Comparison of ENCODE assay signal across 30 cellular contexts in the genomic region with DNA sequence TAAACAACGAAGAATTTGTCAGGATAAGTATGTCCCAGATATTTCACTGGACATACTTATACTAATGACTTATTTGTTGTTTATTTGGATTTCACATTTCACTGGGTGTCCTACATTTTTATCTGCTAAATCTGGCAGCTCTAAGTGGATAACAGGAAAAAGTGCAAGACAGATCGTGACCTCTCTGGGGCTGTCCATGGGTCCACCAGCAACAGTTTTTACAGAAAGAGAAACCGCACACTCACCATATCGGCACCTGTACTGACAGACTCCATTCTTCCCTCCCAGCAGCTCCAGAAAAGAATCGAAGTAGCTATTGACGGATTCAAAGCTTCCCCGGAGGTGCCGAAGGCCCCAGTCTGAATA. TPM values are rescaled to one million over a fixed set of nuclear protein-coding genes. Genes with fewer than 3 reads are reported as not detected.
DNase-seq lines count a peak whose midpoint lies in the region; ATAC-seq and TF ChIP-seq lines count a peak whose summit lies in the region.
"Had no signal": no experiment of that assay in that cellular context is flagged by ENCODE, and none has a peak within 500 bp of the region (broad histone marks: within the 10 kb centered on the region; RNA-seq: fewer than 3 reads in every experiment).

No MANE protein-coding gene starts in this region.

- H3K9me3 ChIP-seq in left ventricle myocardium inferior (replicated peaks) (no peaks in the 10 kb centered on the region), hepatocyte (ENCODE audit: low read depth) (no peaks in the 10 kb centered on the region), neural progenitor cell (ENCODE audit: low read depth) (no peaks in the 10 kb centered on the region), BE2C (no peaks in the 10 kb centered on the region)
- H3K9me3 ChIP-seq: adrenal gland, esophagus muscularis mucosa, heart left ventricle, mucosa of descending colon, SJCRH30 had no signal

- no peak for ATAC-seq in Right ventricle myocardium inferior
- no peak for ATAC-seq in GM19328 (IDR thresholded peaks at IDR 0.05; ENCODE audit: unreplicated experiment)
- no peak for ATAC-seq in stimulated activated naive B cell treated with anti-CD40 and anti-IgM and Interleukin-4, amounts not matched to agents 10 μg/mL and 1 μg/mL and 100 μg/mL, for 72 hours (replicated peaks)
- ATAC-seq: activated CD4-positive, alpha-beta T cell treated with anti-CD3 and anti-CD28 coated beads for 36 hours; activated CD8-positive, alpha-beta T cell treated with anti-CD3 and anti-CD28 coated beads for 36 hours; stimulated activated memory B cell treated with anti-CD40 and anti-IgM and Interleukin-4, amounts not matched to agents 10 μg/mL and 1 μg/mL and 100 μg/mL, for 72 hours had no signal

- H3K36me3 ChIP-seq in left ventricle myocardium inferior: no peaks in the 10 kb centered on the region
- H3K36me3 ChIP-seq in hepatocyte (replicated peaks; ENCODE audit: insufficient read depth, low read depth): no peaks in the 10 kb centered on the region
- H3K36me3 ChIP-seq in neural progenitor cell: no peaks in the 10 kb centered on the region
- H3K36me3 ChIP-seq in BE2C: no peaks in the 10 kb centered on the region
- H3K36me3 ChIP-seq: adrenal gland, esophagus muscularis mucosa, heart left ventricle, SJCRH30 had no signal

- no peak overlapping the region for H3K27ac Mint-ChIP-seq in neural progenitor cell
- no peak overlapping the region for H3K27ac Mint-ChIP-seq in stimulated activated naive B cell treated with anti-CD40 and anti-IgM and Interleukin-4, amounts not matched to agents 10 μg/mL and 1 μg/mL and 100 μg/mL, for 72 hours
- H3K27ac Mint-ChIP-seq: activated CD4-positive, alpha-beta T cell treated with anti-CD3 and anti-CD28 coated beads for 36 hours; activated CD8-positive, alpha-beta T cell treated with anti-CD3 and anti-CD28 coated beads for 36 hours; activated naive CD4-positive, alpha-beta T cell treated with anti-CD3 and anti-CD28 coated beads for 36 hours; activated T-helper 1 cell treated with anti-CD3 and anti-CD28 coated beads, Interleukin-12 subunit alpha, Interleukin-12 subunit beta, Interleukin-2, Interleukin-4 antibody, amounts not matched to agents 30 ng/mL and 10 ng/mL and 1 ng/mL, durations not matched to agents 14 hours and 24 hours and 36 hours; CD4-positive, CD25-positive, alpha-beta regulatory T cell; stimulated activated memory B cell treated with anti-CD40 and anti-IgM and Interleukin-4, amounts not matched to agents 10 μg/mL and 1 μg/mL and 100 μg/mL, for 72 hours had no signal

- no peaks in the 10 kb centered on the region for H3K36me3 Mint-ChIP-seq in neural progenitor cell
- no peaks in the 10 kb centered on the region for H3K36me3 Mint-ChIP-seq in stimulated activated naive B cell treated with anti-CD40 and anti-IgM and Interleukin-4, amounts not matched to agents 10 μg/mL and 1 μg/mL and 100 μg/mL, for 72 hours
- H3K36me3 Mint-ChIP-seq: CD4-positive, CD25-positive, alpha-beta regulatory T cell; stimulated activated memory B cell treated with anti-CD40 and anti-IgM and Interleukin-4, amounts not matched to agents 10 μg/mL and 1 μg/mL and 100 μg/mL, for 72 hours had no signal

- no peak for TF ChIP-seq CTCF in left ventricle myocardium inferior (IDR thresholded peaks at IDR 0.05; ENCODE audit: borderline replicate concordance)
- TF ChIP-seq CTCF in hepatocyte (IDR thresholded peaks at IDR 0.05; ENCODE audit: poor library complexity): no peak
- no peak for TF ChIP-seq CTCF in neural progenitor cell (IDR thresholded peaks at IDR 0.05)
- TF ChIP-seq CTCF in BE2C (IDR thresholded peaks at IDR 0.05; ENCODE audit: low read depth, low read length): no peak

- peaks cover 38% of the 10 kb centered on the region for H3K4me1 ChIP-seq in left ventricle myocardium inferior
- H3K4me1 ChIP-seq in hepatocyte (ENCODE audit: insufficient read depth): no peaks in the 10 kb centered on the region
- peaks cover 38% of the 10 kb centered on the region for H3K4me1 ChIP-seq in neural progenitor cell
- peaks cover 8% of the 10 kb centered on the region for H3K4me1 ChIP-seq in BE2C
- H3K4me1 ChIP-seq: adrenal gland had no signal

- no peaks in the 10 kb centered on the region for H3K9me3 Mint-ChIP-seq in neural progenitor cell
- H3K9me3 Mint-ChIP-seq in stimulated activated naive B cell treated with anti-CD40 and anti-IgM and Interleukin-4, amounts not matched to agents 10 μg/mL and 1 μg/mL and 100 μg/mL, for 72 hours: no peaks in the 10 kb centered on the region
- H3K9me3 Mint-ChIP-seq: activated CD8-positive, alpha-beta T cell treated with anti-CD3 and anti-CD28 coated beads for 36 hours; activated naive CD4-positive, alpha-beta T cell treated with anti-CD3 and anti-CD28 coated beads for 36 hours; activated T-helper 1 cell treated with anti-CD3 and anti-CD28 coated beads, Interleukin-12 subunit alpha, Interleukin-12 subunit beta, Interleukin-2, Interleukin-4 antibody, amounts not matched to agents 30 ng/mL and 10 ng/mL and 1 ng/mL, durations not matched to agents 14 hours and 24 hours and 36 hours; CD4-positive, CD25-positive, alpha-beta regulatory T cell; stimulated activated memory B cell treated with anti-CD40 and anti-IgM and Interleukin-4, amounts not matched to agents 10 μg/mL and 1 μg/mL and 100 μg/mL, for 72 hours had no signal

- H3K4me3 ChIP-seq in left ventricle myocardium inferior (no peak overlapping the region), hepatocyte (peak overlapping the region; percentile 1), neural progenitor cell (peak overlapping the region; percentile 21), BE2C (ENCODE audit: low read depth, low read length) (no peak overlapping the region)
- H3K4me3 ChIP-seq: adrenal gland, esophagus muscularis mucosa, heart left ventricle, mucosa of descending colon, SJCRH30 had no signal

- H3F3A ChIP-seq in neural progenitor cell (ENCODE audit: low read depth): peaks cover 28% of the 10 kb centered on the region

- H3K27ac ChIP-seq in left ventricle myocardium inferior (replicated peaks) (peak overlapping the region; percentile 57), hepatocyte (peak overlapping the region; percentile 93), neural progenitor cell (peak overlapping the region; percentile 70)
- H3K27ac ChIP-seq: adrenal gland, esophagus muscularis mucosa, SJCRH30 had no signal

- H4K20me1 ChIP-seq in hepatocyte (ENCODE audit: insufficient read depth, poor library complexity, severe bottlenecking) (no peaks in the 10 kb centered on the region), neural progenitor cell (ENCODE audit: low read depth) (no peaks in the 10 kb centered on the region)

- H3K79me2 ChIP-seq in hepatocyte (peaks cover 29% of the 10 kb centered on the region), neural progenitor cell (ENCODE audit: low read depth) (no peaks in the 10 kb centered on the region)

- WGBS in hepatocyte (ENCODE audit: low lambda C conversion rate, missing lambda C conversion rate): 51% methylated on average over 8 of the region's 8 CpGs

- H3K9ac ChIP-seq in neural progenitor cell: no peak overlapping the region

- no peak overlapping the region for H3K4me3 Mint-ChIP-seq in neural progenitor cell
- H3K4me3 Mint-ChIP-seq in stimulated activated naive B cell treated with anti-CD40 and anti-IgM and Interleukin-4, amounts not matched to agents 10 μg/mL and 1 μg/mL and 100 μg/mL, for 72 hours: no peak overlapping the region
- H3K4me3 Mint-ChIP-seq: activated CD4-positive, alpha-beta T cell treated with anti-CD3 and anti-CD28 coated beads for 36 hours; activated CD8-positive, alpha-beta T cell treated with anti-CD3 and anti-CD28 coated beads for 36 hours; activated naive CD4-positive, alpha-beta T cell treated with anti-CD3 and anti-CD28 coated beads for 36 hours; activated T-helper 1 cell treated with anti-CD3 and anti-CD28 coated beads, Interleukin-12 subunit alpha, Interleukin-12 subunit beta, Interleukin-2, Interleukin-4 antibody, amounts not matched to agents 30 ng/mL and 10 ng/mL and 1 ng/mL, durations not matched to agents 14 hours and 24 hours and 36 hours; CD4-positive, CD25-positive, alpha-beta regulatory T cell; stimulated activated memory B cell treated with anti-CD40 and anti-IgM and Interleukin-4, amounts not matched to agents 10 μg/mL and 1 μg/mL and 100 μg/mL, for 72 hours had no signal

- H3K27me3 Mint-ChIP-seq in neural progenitor cell (ENCODE audit: insufficient read depth, low read depth): peaks cover 7% of the 10 kb centered on the region
- H3K27me3 Mint-ChIP-seq in stimulated activated naive B cell treated with anti-CD40 and anti-IgM and Interleukin-4, amounts not matched to agents 10 μg/mL and 1 μg/mL and 100 μg/mL, for 72 hours: peaks cover 9 to 10% of the 10 kb centered on the region in 2 donors
- H3K27me3 Mint-ChIP-seq: activated CD4-positive, alpha-beta T cell treated with anti-CD3 and anti-CD28 coated beads for 36 hours had no signal

- intact Hi-C loops in left ventricle myocardium inferior (cut with micrococcal nuclease) (no loop called here), Right ventricle myocardium inferior (cut with DNase I) (no loop called here), head of caudate nucleus (cut with DNase I) (no loop called here)

- H3K9me2 ChIP-seq in hepatocyte (replicated peaks; ENCODE audit: insufficient read depth): no peaks in the 10 kb centered on the region

- H3K4me2 ChIP-seq in hepatocyte: peak overlapping the region; percentile 73
- peak overlapping the region; percentile 67 for H3K4me2 ChIP-seq in neural progenitor cell

- no peak overlapping the region for H2AFZ ChIP-seq in hepatocyte
- H2AFZ ChIP-seq in neural progenitor cell (replicated peaks): peak overlapping the region; percentile 71

- DNase-seq in left ventricle myocardium inferior: no peak
- DNase-seq in Right ventricle myocardium inferior (ENCODE audit: missing footprints): no peak
- DNase-seq in hepatocyte (ENCODE audit: low spot score): no peak
- DNase-seq in neural progenitor cell (ENCODE audit: low spot score): no peak
- no peak for DNase-seq in head of caudate nucleus
- DNase-seq in BE2C: no peak
- no peak for DNase-seq in stimulated activated naive B cell treated with anti-CD40 and anti-IgM and Interleukin-4, amounts not matched to agents 10 μg/mL and 1 μg/mL and 100 μg/mL, for 72 hours
- DNase-seq: activated CD4-positive, alpha-beta T cell treated with anti-CD3 and anti-CD28 coated beads for 36 hours; activated CD8-positive, alpha-beta memory T cell treated with anti-CD3 and anti-CD28 coated beads, Interleukin-2, amount 50 U/mL, for 48 hours; activated CD8-positive, alpha-beta T cell treated with anti-CD3 and anti-CD28 coated beads for 36 hours; activated naive CD4-positive, alpha-beta T cell treated with anti-CD3 and anti-CD28 coated beads for 36 hours; adrenal gland; CD4-positive, CD25-positive, alpha-beta regulatory T cell; Karpas-422; NCI-H748 treated with DMSO at 0.1 percent for 48 hours; posterior cingulate gyrus; substantia nigra; SW 1271 had no signal

- H3K27me3 ChIP-seq in left ventricle myocardium inferior (ENCODE audit: low read depth): no peaks in the 10 kb centered on the region
- no peaks in the 10 kb centered on the region for H3K27me3 ChIP-seq in hepatocyte
- no peaks in the 10 kb centered on the region for H3K27me3 ChIP-seq in neural progenitor cell
- H3K27me3 ChIP-seq in BE2C: no peaks in the 10 kb centered on the region
- H3K27me3 ChIP-seq: adrenal gland, heart left ventricle, SJCRH30 had no signal

- H3K4me1 Mint-ChIP-seq in neural progenitor cell: peaks cover 21% of the 10 kb centered on the region
- no peaks in the 10 kb centered on the region for H3K4me1 Mint-ChIP-seq in stimulated activated naive B cell treated with anti-CD40 and anti-IgM and Interleukin-4, amounts not matched to agents 10 μg/mL and 1 μg/mL and 100 μg/mL, for 72 hours
- H3K4me1 Mint-ChIP-seq: activated CD4-positive, alpha-beta T cell treated with anti-CD3 and anti-CD28 coated beads for 36 hours; CD4-positive, CD25-positive, alpha-beta regulatory T cell; stimulated activated memory B cell treated with anti-CD40 and anti-IgM and Interleukin-4, amounts not matched to agents 10 μg/mL and 1 μg/mL and 100 μg/mL, for 72 hours had no signal

RNA-seq across cellular contexts. Expression of a gene that starts 0.4 kb away (rescaled TPM):
- total RNA-seq in left ventricle myocardium inferior (0.33 TPM), Right ventricle myocardium inferior (0.27 TPM), hepatocyte (39.9 and 51.6 TPM in 2 replicates), neural progenitor cell (ENCODE audit: low replicate concordance) (0.12 TPM in 1 of 2 replicates, not detected in the other)
- polyA plus RNA-seq in hepatocyte: 13.9 and 21.1 TPM in 2 replicates
- not detected for polyA plus RNA-seq in BE2C (2012; ENCODE audit: insufficient read depth, insufficient read length, low read depth)
- total RNA-seq: activated CD4-positive, alpha-beta T cell treated with anti-CD3 and anti-CD28 coated beads for 36 hours; activated CD8-positive, alpha-beta T cell treated with anti-CD3 and anti-CD28 coated beads for 36 hours; activated naive CD4-positive, alpha-beta T cell treated with anti-CD3 and anti-CD28 coated beads for 36 hours; activated T-helper 1 cell treated with anti-CD3 and anti-CD28 coated beads, Interleukin-12 subunit alpha, Interleukin-12 subunit beta, Interleukin-2, Interleukin-4 antibody, amounts not matched to agents 30 ng/mL and 10 ng/mL and 1 ng/mL, durations not matched to agents 14 hours and 24 hours and 36 hours; adrenal gland; CD4-positive, CD25-positive, alpha-beta regulatory T cell; Daoy; esophagus muscularis mucosa; mammary epithelial cell; SJCRH30; ureter had no signal
- polyA plus RNA-seq: adrenal gland; CD4-positive, CD25-positive, alpha-beta regulatory T cell; keratinocyte; mammary epithelial cell; neural cell had no signal

Comparison
In these comparisons a context has a peak if more than half of its experiments do, and no peak if none do; other contexts are left out.
1. H3K4me3 ChIP-seq: peak in hepatocyte (single experiment) and neural progenitor cell (single experiment); none in left ventricle myocardium inferior (single experiment) and BE2C (single experiment).
2. RNA of a gene that starts 0.4 kb away (total RNA-seq): 39.9 to 51.6 TPM in hepatocyte; 0.33 TPM in left ventricle myocardium inferior (single experiment), 0.27 TPM in Right ventricle myocardium inferior (single experiment) and 0.12 TPM in neural progenitor cell; every median in the first group is over 10 times any median in the second.
3. Peak in every context shown above with its lines, with median percentiles within 50 percentile points of each other: H3K27ac ChIP-seq.